12 cellular contexts compared by ENCODE assay signal in the genomic region with DNA sequence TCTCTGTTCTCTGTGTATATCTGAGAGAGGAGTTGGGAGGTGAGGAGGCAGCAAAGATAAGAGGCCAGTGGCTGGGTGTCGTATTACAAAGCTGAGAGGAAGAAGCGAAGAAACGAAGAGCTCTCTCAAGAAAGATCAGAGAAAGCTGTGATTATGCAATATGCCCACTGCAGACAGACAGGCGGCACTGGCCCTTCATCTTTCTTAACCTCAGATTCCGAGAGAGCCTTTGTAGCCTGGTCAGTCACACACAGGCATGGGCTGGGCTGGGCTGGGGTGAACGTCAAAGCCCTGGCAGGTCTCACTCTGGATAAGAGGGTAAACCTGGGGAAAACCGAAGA.
DNase-seq lines count a peak whose midpoint lies in the region; ATAC-seq, FAIRE-seq and TF ChIP-seq lines count a peak whose summit lies in the region.
"Had no signal": no experiment of that assay in that cellular context is flagged by ENCODE, and none has a peak within 500 bp of the region (broad histone marks: within the 10 kb centered on the region; RNA-seq: fewer than 3 reads in every experiment).

No MANE protein-coding gene starts in this region.

- peaks cover 2% of the 10 kb centered on the region for H3K4me1 Mint-ChIP-seq in activated T-cell treated with anti-CD3 and anti-CD28 coated beads, Interleukin-2, amount 50 U/mL, for 4 hours (ENCODE audit: low read depth)

- no peak overlapping the region for H3K27ac ChIP-seq in caudate nucleus (ENCODE audit: low read depth, low read length)
- H3K27ac ChIP-seq: epithelial cell of prostate had no signal

- H3K36me3 ChIP-seq in H7 (replicated peaks; ENCODE audit: control insufficient read depth, insufficient read depth, low read length): no peaks in the 10 kb centered on the region
- H3K36me3 ChIP-seq in bronchial epithelial cell (ENCODE audit: control insufficient read depth, insufficient read depth, low read length): no peaks in the 10 kb centered on the region

- ATAC-seq in activated T-cell treated with anti-CD3 and anti-CD28 coated beads, Interleukin-2, amount 50 U/mL, for 4 hours: no peak

- H3K27me3 ChIP-seq in H7 (ENCODE audit: control insufficient read depth, insufficient read depth, low read length): 0 out of 2 replicates have a peak, but pooled peaks cover 3% of the 10 kb centered on the region
- H3K27me3 ChIP-seq in bronchial epithelial cell (ENCODE audit: control insufficient read depth, insufficient read depth, low read length): peaks cover 16% of the 10 kb centered on the region

- no peaks in the 10 kb centered on the region for H3K36me3 Mint-ChIP-seq in activated T-cell treated with anti-CD3 and anti-CD28 coated beads, Interleukin-2, amount 50 U/mL, for 4 hours (ENCODE audit: insufficient read depth)

- no peak for FAIRE-seq in bronchial epithelial cell (lab: Jason Lieb, UNC)

- H3K4me3 ChIP-seq in H7 (ENCODE audit: insufficient read depth, low read depth, low read length) (no peak overlapping the region), NB4 (ENCODE audit: low read depth, low read length) (no peak overlapping the region), bronchial epithelial cell (ENCODE audit: low read depth, low read length) (no peak overlapping the region)

- H3K4me3 Mint-ChIP-seq in activated T-cell treated with anti-CD3 and anti-CD28 coated beads, Interleukin-2, amount 50 U/mL, for 4 hours: no peak overlapping the region

- TF ChIP-seq CTCF in NB4 (IDR thresholded peaks at IDR 0.05; ENCODE audit: low read depth, low read length) (no peak), bronchial epithelial cell (IDR thresholded peaks at IDR 0.05; ENCODE audit: insufficient read depth, low read length, severe bottlenecking) (no peak)

- DNase-seq in H7 (peak; percentile 9), NB4 (ENCODE audit: low read depth) (peak; percentile 56), bronchial epithelial cell (ENCODE audit: low read depth) (peak; percentile 22), non-pigmented ciliary epithelial cell (ENCODE audit: low read depth) (peak; percentile 9), medulla oblongata (ENCODE audit: extremely low spot score) (no peak), caudate nucleus (lab: John Stamatoyannopoulos, UW) (no peak)
- no peak for DNase-seq in activated T-cell treated with anti-CD3 and anti-CD28 coated beads, Interleukin-2, amount 50 U/mL, for 4 hours
- DNase-seq: activated gamma-delta T cell; midbrain; NCI-H187 treated with DMSO at 0.1 percent for 48 hours; stimulated activated CD4-positive, alpha-beta T cell treated with anti-CD3 and anti-CD28 coated beads, Interleukin-12 subunit alpha, Interleukin-12 subunit beta, amount 100 ng/mL, for 4 hours had no signal

- no peaks in the 10 kb centered on the region for H3K9me3 Mint-ChIP-seq in activated T-cell treated with anti-CD3 and anti-CD28 coated beads, Interleukin-2, amount 50 U/mL, for 4 hours

- peaks cover 10% of the 10 kb centered on the region for H3K27me3 Mint-ChIP-seq in activated T-cell treated with anti-CD3 and anti-CD28 coated beads, Interleukin-2, amount 50 U/mL, for 4 hours (ENCODE audit: low read depth)

- TF ChIP-seq POLR2A in NB4 (IDR thresholded peaks at IDR 0.05; ENCODE audit: extremely low read depth, insufficient read length): no peak

Comparison
In these comparisons a context has a peak if more than half of its experiments do, and no peak if none do; other contexts are left out.
1. DNase-seq: peak in H7 (single experiment), NB4 (single experiment), bronchial epithelial cell (single experiment) and non-pigmented ciliary epithelial cell (single experiment); none in activated T-cell treated with anti-CD3 and anti-CD28 coated beads, Interleukin-2, amount 50 U/mL, for 4 hours (single experiment), medulla oblongata (single experiment) and caudate nucleus (0 of 61).